ENCODE assay signal across 7 cellular contexts in the genomic region with DNA sequence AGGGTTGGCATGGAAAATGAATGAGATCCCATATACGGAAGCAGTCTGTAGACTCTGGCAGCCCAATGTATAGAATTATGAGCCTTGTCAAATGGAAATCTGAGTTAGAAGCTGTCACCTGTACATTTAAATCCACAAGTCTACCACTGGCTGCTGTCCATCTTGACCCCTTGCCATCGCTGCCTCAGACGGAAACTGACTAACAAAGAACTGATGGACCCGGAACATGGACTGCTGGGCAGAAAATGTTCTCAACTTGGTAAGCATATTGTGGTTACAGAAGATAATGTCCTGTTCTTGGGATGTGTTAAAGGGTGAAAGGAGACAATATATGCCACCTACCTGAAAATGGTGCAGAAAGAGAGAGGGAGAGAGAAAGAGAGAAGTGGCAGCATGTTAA.
"Had no signal": no experiment of that assay in that cellular context is flagged by ENCODE, and none has a peak within 500 bp of the region (broad histone marks: within the 10 kb centered on the region; RNA-seq: fewer than 3 reads in every experiment).

No MANE protein-coding gene starts in this region.

- H3K4me3 ChIP-seq: GM23338 had no signal

- ATAC-seq: GM23338 had no signal

- H3K27ac Mint-ChIP-seq: GM23338 had no signal

- H3K9me3 Mint-ChIP-seq: GM23338, H9 had no signal

- FAIRE-seq: H1, H54, HTR-8/SVneo had no signal

- H3K4me1 Mint-ChIP-seq: GM23338, H9 had no signal

- DNase-seq: H9, HCEC 1CT, IMR-90 had no signal

- H3K4me3 Mint-ChIP-seq: GM23338, H9 had no signal
